ENCODE assay signal across 20 cellular contexts in genomic region chr14:33359288-33359881, GRCh38.
"Had no signal": no experiment of that assay in that cellular context is flagged by ENCODE, and none has a peak within 500 bp of the region (broad histone marks: within the 10 kb centered on the region; RNA-seq: fewer than 3 reads in every experiment).

No MANE protein-coding gene starts in this region.

- DNase-seq: activated CD4-positive, alpha-beta T cell treated with anti-CD3 and anti-CD28 coated beads, Interleukin-2, amount 10 ng/mL, durations not matched to agents 24 days and 14 days; activated CD8-positive, alpha-beta T cell treated with anti-CD3 and anti-CD28 coated beads for 36 hours; activated naive CD4-positive, alpha-beta T cell; activated naive CD8-positive, alpha-beta T cell treated with anti-CD3 and anti-CD28 coated beads for 36 hours; activated T-cell treated with anti-CD3 and anti-CD28 coated beads, Interleukin-2, amount 50 U/mL, for 1 hour; amniotic stem cell; dermis blood vessel endothelial cell; effector memory CD4-positive, alpha-beta T cell; foreskin keratinocyte; hippocampal formation; left cardiac atrium; lower lobe of right lung; midbrain; retina; stimulated activated naive CD8-positive, alpha-beta T cell treated with anti-CD3 and anti-CD28 coated beads, Interleukin-15, Interleukin-2, amounts not matched to agents 100 U/mL and 50 U/mL, for 24 hours; tibial artery had no signal

- H3K4me1 ChIP-seq: foreskin keratinocyte, lower lobe of right lung, tibial artery had no signal

- ATAC-seq: activated CD8-positive, alpha-beta T cell treated with anti-CD3 and anti-CD28 coated beads for 36 hours; activated T-helper 17 cell treated with anti-CD3 and anti-CD28 coated beads, Interleukin-2, amount 50 U/mL, for 72 hours; foreskin keratinocyte; lower lobe of right lung; stimulated activated naive CD8-positive, alpha-beta T cell treated with anti-CD3 and anti-CD28 coated beads, Interleukin-15, Interleukin-2, amounts not matched to agents 100 U/mL and 50 U/mL, for 24 hours; WTC11 had no signal

- H3K27me3 ChIP-seq: cardiac muscle cell, tibial artery had no signal

- H3K9me3 ChIP-seq: lower lobe of right lung, tibial artery had no signal

- H3K4me3 ChIP-seq: cardiac muscle cell, lower lobe of right lung, skin epidermis, tibial artery had no signal

- H3K36me3 ChIP-seq: cardiac muscle cell, lower lobe of right lung, tibial artery had no signal
